Comparison of ENCODE assay signal across 1 cellular context in genomic region chr22:39532215-39533071, GRCh38.
TF ChIP-seq lines count a peak whose summit lies in the region.

A gene with protein sequence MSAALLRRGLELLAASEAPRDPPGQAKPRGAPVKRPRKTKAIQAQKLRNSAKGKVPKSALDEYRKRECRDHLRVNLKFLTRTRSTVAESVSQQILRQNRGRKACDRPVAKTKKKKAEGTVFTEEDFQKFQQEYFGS (minus strand): TSS chr22:39532748. CDS start chr22:39532738, 10 bp downstream.

TF ChIP-seq in K562, 482 proteins besides CTCF, POLR2A, EP300 and RAD21 (continued from another document):
- TF ChIP-seq HMGXB4 (CRISPR knock-in tag; IDR thresholded peaks at IDR 0.05), result no peak
- TF ChIP-seq, protein P1, sequence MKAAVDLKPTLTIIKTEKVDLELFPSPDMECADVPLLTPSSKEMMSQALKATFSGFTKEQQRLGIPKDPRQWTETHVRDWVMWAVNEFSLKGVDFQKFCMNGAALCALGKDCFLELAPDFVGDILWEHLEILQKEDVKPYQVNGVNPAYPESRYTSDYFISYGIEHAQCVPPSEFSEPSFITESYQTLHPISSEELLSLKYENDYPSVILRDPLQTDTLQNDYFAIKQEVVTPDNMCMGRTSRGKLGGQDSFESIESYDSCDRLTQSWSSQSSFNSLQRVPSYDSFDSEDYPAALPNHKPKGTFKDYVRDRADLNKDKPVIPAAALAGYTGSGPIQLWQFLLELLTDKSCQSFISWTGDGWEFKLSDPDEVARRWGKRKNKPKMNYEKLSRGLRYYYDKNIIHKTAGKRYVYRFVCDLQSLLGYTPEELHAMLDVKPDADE (conservative IDR thresholded peaks at IDR 0.05; ENCODE audit: control insufficient read depth, low read depth, low read length), result no peak; the same call in 1 of the 2 replicates
- no peak for TF ChIP-seq ARID3B (CRISPR knock-in tag; IDR thresholded peaks at IDR 0.05; ENCODE audit: borderline replicate concordance)
- TF ChIP-seq, protein P2, sequence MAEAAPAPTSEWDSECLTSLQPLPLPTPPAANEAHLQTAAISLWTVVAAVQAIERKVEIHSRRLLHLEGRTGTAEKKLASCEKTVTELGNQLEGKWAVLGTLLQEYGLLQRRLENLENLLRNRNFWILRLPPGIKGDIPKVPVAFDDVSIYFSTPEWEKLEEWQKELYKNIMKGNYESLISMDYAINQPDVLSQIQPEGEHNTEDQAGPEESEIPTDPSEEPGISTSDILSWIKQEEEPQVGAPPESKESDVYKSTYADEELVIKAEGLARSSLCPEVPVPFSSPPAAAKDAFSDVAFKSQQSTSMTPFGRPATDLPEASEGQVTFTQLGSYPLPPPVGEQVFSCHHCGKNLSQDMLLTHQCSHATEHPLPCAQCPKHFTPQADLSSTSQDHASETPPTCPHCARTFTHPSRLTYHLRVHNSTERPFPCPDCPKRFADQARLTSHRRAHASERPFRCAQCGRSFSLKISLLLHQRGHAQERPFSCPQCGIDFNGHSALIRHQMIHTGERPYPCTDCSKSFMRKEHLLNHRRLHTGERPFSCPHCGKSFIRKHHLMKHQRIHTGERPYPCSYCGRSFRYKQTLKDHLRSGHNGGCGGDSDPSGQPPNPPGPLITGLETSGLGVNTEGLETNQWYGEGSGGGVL (CRISPR knock-in tag; IDR thresholded peaks at IDR 0.05), result no peak
- no peak for TF ChIP-seq FOS (IDR thresholded peaks at IDR 0.05; ENCODE audit: extremely low read depth, insufficient read length)
- no peak for TF ChIP-seq MAFF (IDR thresholded peaks at IDR 0.05; ENCODE audit: low read length)
- TF ChIP-seq ZNF551 (CRISPR knock-in tag; IDR thresholded peaks at IDR 0.05), result no peak
- TF ChIP-seq ZNF830 (CRISPR knock-in tag; IDR thresholded peaks at IDR 0.05), result 0 out of 2 replicates have a peak, but pooled peaks have one; percentile 32
- TF ChIP-seq MGA (IDR thresholded peaks at IDR 0.05), result no peak
- TF ChIP-seq MYC (IDR thresholded peaks at IDR 0.05; ENCODE audit: low read depth, low read length), result peak; percentile 88
- no peak for TF ChIP-seq MYC (CRISPR knock-in tag; IDR thresholded peaks at IDR 0.05; ENCODE audit: borderline replicate concordance, low read depth)
- peak; percentile 92 for TF ChIP-seq ZBTB7A (IDR thresholded peaks at IDR 0.05; ENCODE audit: borderline replicate concordance, control insufficient read depth, low read depth, low read length)
- no peak for TF ChIP-seq FOXA1 (IDR thresholded peaks at IDR 0.05; ENCODE audit: borderline replicate concordance)
- no peak for TF ChIP-seq ZNF512 (tag; IDR thresholded peaks at IDR 0.05)
- TF ChIP-seq, protein P3, sequence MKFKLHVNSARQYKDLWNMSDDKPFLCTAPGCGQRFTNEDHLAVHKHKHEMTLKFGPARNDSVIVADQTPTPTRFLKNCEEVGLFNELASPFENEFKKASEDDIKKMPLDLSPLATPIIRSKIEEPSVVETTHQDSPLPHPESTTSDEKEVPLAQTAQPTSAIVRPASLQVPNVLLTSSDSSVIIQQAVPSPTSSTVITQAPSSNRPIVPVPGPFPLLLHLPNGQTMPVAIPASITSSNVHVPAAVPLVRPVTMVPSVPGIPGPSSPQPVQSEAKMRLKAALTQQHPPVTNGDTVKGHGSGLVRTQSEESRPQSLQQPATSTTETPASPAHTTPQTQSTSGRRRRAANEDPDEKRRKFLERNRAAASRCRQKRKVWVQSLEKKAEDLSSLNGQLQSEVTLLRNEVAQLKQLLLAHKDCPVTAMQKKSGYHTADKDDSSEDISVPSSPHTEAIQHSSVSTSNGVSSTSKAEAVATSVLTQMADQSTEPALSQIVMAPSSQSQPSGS (CRISPR knock-in tag; IDR thresholded peaks at IDR 0.05), result no peak
- no peak for TF ChIP-seq MIER1 (IDR thresholded peaks at IDR 0.05; ENCODE audit: low read depth)
- TF ChIP-seq NEUROD1 (IDR thresholded peaks at IDR 0.05; ENCODE audit: borderline replicate concordance, low read depth, low read length, partially characterized antibody), result peak; percentile 34
- no peak; the same call in 1 of the 2 replicates for TF ChIP-seq USF1 (CRISPR knock-in tag; IDR thresholded peaks at IDR 0.05)
- no peak for TF ChIP-seq BACH1 (tag; IDR thresholded peaks at IDR 0.05)
- no peak for TF ChIP-seq EHMT2 (IDR thresholded peaks at IDR 0.05)
- peak; percentile 62 to 68; a peak in 3 of 4 replicates for TF ChIP-seq MAZ (CRISPR knock-in tag; conservative IDR thresholded peaks at IDR 0.05 in 1 of 2, IDR thresholded peaks at IDR 0.05 in 1 of 2)
- TF ChIP-seq HMG20A (CRISPR knock-in tag; conservative IDR thresholded peaks at IDR 0.05), result no peak
- TF ChIP-seq HIVEP1 (CRISPR knock-in tag; IDR thresholded peaks at IDR 0.05), result no peak
- no peak; the same call in 1 of the 2 replicates for TF ChIP-seq TCF3 (CRISPR knock-in tag; IDR thresholded peaks at IDR 0.05)
- TF ChIP-seq SIX5 (IDR thresholded peaks at IDR 0.05; ENCODE audit: borderline replicate concordance in 1 of 2, insufficient read depth in 1 of 2, low read depth in 1 of 2, low read length in 2 of 2), result no peak
- no peak for TF ChIP-seq SRSF9 (IDR thresholded peaks at IDR 0.05; ENCODE audit: borderline replicate concordance, low read depth, low read length)
- no peak for TF ChIP-seq ZNF239 (CRISPR knock-in tag; IDR thresholded peaks at IDR 0.05)
